ENCODE assay signal across 1 cellular context in the genomic region with DNA sequence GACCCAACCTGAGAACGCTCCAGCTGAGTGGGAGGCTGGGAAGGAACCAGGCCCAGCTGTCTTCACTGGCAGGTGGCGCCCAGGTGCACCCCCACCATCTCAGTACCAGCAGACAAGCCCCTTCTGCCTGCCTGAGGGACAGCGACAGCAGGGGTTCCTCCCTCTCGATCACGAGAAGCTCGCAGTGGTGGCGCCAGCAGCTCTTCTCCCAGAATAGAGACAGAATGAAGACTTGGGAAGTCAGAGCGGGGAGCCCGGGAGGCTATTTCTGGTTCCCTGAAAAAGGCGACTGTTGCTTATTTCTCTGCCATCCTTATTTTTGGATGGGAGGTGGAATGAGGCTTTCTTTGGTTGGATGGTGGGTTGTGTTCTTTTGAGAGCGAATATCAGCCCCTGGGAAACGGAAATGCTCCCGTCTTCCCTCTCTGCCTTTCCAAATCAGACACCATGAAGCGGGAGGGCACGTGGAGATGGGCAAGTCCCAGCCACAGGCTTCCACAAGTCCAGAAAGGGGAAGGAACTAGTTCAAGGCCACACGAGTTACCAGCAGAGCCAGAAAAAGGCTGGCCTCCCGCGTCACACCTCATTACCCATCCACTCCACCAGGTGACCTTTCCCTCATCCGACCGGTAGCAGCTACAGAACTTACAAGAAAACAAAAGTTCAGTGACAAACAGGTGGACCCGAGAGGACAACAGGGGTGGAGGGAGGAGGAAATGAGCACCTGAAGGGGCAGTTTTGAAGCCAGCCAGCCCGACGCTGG.
TF ChIP-seq lines count a peak whose summit lies in the region.

No MANE protein-coding gene starts in this region.

TF ChIP-seq in WTC11, 78 proteins besides CTCF, POLR2A, EP300 and RAD21 (continued from another document):
- TF ChIP-seq, protein P1, sequence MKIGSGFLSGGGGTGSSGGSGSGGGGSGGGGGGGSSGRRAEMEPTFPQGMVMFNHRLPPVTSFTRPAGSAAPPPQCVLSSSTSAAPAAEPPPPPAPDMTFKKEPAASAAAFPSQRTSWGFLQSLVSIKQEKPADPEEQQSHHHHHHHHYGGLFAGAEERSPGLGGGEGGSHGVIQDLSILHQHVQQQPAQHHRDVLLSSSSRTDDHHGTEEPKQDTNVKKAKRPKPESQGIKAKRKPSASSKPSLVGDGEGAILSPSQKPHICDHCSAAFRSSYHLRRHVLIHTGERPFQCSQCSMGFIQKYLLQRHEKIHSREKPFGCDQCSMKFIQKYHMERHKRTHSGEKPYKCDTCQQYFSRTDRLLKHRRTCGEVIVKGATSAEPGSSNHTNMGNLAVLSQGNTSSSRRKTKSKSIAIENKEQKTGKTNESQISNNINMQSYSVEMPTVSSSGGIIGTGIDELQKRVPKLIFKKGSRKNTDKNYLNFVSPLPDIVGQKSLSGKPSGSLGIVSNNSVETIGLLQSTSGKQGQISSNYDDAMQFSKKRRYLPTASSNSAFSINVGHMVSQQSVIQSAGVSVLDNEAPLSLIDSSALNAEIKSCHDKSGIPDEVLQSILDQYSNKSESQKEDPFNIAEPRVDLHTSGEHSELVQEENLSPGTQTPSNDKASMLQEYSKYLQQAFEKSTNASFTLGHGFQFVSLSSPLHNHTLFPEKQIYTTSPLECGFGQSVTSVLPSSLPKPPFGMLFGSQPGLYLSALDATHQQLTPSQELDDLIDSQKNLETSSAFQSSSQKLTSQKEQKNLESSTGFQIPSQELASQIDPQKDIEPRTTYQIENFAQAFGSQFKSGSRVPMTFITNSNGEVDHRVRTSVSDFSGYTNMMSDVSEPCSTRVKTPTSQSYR (CRISPR knock-in tag; IDR thresholded peaks at IDR 0.05) = no peak
- TF ChIP-seq OVOL2 (CRISPR knock-in tag; IDR thresholded peaks at IDR 0.05; ENCODE audit: borderline replicate concordance) (no peak), NR1H2 (CRISPR knock-in tag; IDR thresholded peaks at IDR 0.05) (no peak), TEAD1 (CRISPR knock-in tag; IDR thresholded peaks at IDR 0.05) (no peak)
